Comparison of ENCODE assay signal across 9 cellular contexts in the genomic region with DNA sequence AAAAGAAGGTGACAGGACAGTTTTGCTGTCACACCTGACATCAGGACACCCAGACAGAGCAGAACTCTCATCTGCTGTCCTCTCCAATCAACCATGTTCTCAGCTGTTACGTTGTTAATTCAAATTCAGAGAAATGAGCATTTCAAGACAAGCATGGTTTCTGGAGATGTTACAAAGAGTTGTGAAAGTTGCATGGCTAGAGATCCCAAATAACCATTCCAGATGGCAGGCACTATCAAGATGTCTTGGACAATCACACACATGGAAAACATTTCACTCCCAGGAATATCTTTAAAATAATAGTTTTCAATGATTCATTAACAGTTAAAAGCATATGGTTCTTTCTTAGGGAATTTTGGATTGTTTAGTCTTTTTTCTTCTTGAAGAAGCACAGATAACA.
"Had no signal": no experiment of that assay in that cellular context is flagged by ENCODE, and none has a peak within 500 bp of the region (broad histone marks: within the 10 kb centered on the region; RNA-seq: fewer than 3 reads in every experiment).

No MANE protein-coding gene starts in this region.

- H3K9ac ChIP-seq: GM23248 had no signal

- H3K4me1 Mint-ChIP-seq: IgD-negative memory B cell had no signal

- H3K4me3 ChIP-seq: GM23248, HAP-1 had no signal

- H3K36me3 ChIP-seq: HAP-1 had no signal

- H3K27ac ChIP-seq: GM23248, HL-60 had no signal

- H3K9me3 ChIP-seq: HAP-1 had no signal

- H3K27ac Mint-ChIP-seq: HFFc6, IgD-negative memory B cell had no signal

- H3K4me3 Mint-ChIP-seq: HFFc6, IgD-negative memory B cell had no signal

- DNase-seq: GM23248, GOT3, H7, HFFc6 had no signal

- ATAC-seq: HCT116, HepG2 had no signal
